In the genomic region with DNA sequence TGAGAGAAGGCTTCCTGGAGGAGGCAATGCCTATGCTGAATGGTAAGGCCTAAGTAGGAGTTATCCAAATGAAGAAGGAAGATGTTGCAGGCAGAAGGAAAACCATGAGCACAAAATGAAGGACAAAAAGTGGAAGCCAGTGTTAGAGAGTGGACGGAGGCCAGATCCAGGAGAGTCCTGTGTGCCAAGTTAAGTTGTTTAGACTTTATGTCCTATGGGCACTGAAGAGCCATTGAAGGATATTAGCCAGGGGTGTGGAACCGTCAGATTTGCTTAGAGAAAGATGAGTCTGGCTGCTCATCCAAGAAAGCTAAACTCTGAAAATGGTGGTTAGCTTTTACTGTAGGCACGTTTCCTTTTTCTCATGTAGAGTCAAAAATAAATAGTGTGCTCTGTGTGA, we compare ENCODE assay signal across 38 cellular contexts.
"Had no signal": no experiment of that assay in that cellular context is flagged by ENCODE, and none has a peak within 500 bp of the region (broad histone marks: within the 10 kb centered on the region; RNA-seq: fewer than 3 reads in every experiment).

No MANE protein-coding gene starts in this region.

- H3K36me3 ChIP-seq: adrenal gland, ascending aorta, breast epithelium, cardiac muscle cell had no signal

- H3K27me3 Mint-ChIP-seq: activated naive CD8-positive, alpha-beta T cell treated with anti-CD3 and anti-CD28 coated beads, Interleukin-2, amount 10 ng/mL, durations not matched to agents 7 days and 5 days; activated T-cell treated with anti-CD3 and anti-CD28 coated beads, Interleukin-2, amount 50 U/mL, for 24 hours; brain; central memory CD8-positive, alpha-beta T cell had no signal

- H3K9me3 ChIP-seq: adrenal gland, ascending aorta, body of pancreas, breast epithelium had no signal

- H3K27me3 ChIP-seq: adrenal gland, ascending aorta, body of pancreas, brain microvascular endothelial cell, breast epithelium, cardiac muscle cell had no signal

- H3K27ac ChIP-seq: adrenal gland, ascending aorta, body of pancreas, brain microvascular endothelial cell, breast epithelium, cardiac muscle cell had no signal

- H3K4me3 ChIP-seq: adrenal gland, ascending aorta, body of pancreas, breast epithelium, cardiac muscle cell had no signal

- ATAC-seq: activated naive CD4-positive, alpha-beta T cell treated with anti-CD3 and anti-CD28 coated beads, Interleukin-2, amount 50 U/mL, for 72 hours; activated T-cell treated with anti-CD3 and anti-CD28 coated beads, Interleukin-2, amount 50 U/mL, for 4 hours; activated T-cell treated with anti-CD3 and anti-CD28 coated beads, Interleukin-2, amount 50 U/mL, for 72 hours; activated T-helper 17 cell treated with anti-CD3 and anti-CD28 coated beads, Interleukin-2, amount 50 U/mL, for 72 hours; body of pancreas had no signal

- H3K4me1 Mint-ChIP-seq: activated naive CD4-positive, alpha-beta T cell treated with anti-CD3 and anti-CD28 coated beads, Interleukin-2, amount 10 ng/mL, durations not matched to agents 7 days and 5 days; activated naive CD4-positive, alpha-beta T cell treated with anti-CD3 and anti-CD28 coated beads, Interleukin-2, amount 50 U/mL, for 24 hours; activated naive CD8-positive, alpha-beta T cell treated with anti-CD3 and anti-CD28 coated beads for 36 hours; activated naive CD8-positive, alpha-beta T cell treated with anti-CD3 and anti-CD28 coated beads, Interleukin-2, amount 10 ng/mL, durations not matched to agents 7 days and 5 days; activated T-helper 17 cell treated with anti-CD3 and anti-CD28 coated beads, Interleukin-2, amount 50 U/mL, for 72 hours; brain; central memory CD8-positive, alpha-beta T cell had no signal

- H3K36me3 Mint-ChIP-seq: activated naive CD4-positive, alpha-beta T cell treated with anti-CD3 and anti-CD28 coated beads, Interleukin-2, amount 10 ng/mL, durations not matched to agents 7 days and 5 days; activated naive CD4-positive, alpha-beta T cell treated with anti-CD3 and anti-CD28 coated beads, Interleukin-2, amount 50 U/mL, for 24 hours; activated naive CD4-positive, alpha-beta T cell treated with anti-CD3 and anti-CD28 coated beads, Interleukin-2, amount 50 U/mL, for 72 hours; activated naive CD8-positive, alpha-beta T cell; activated naive CD8-positive, alpha-beta T cell treated with anti-CD3 and anti-CD28 coated beads for 36 hours; activated naive CD8-positive, alpha-beta T cell treated with anti-CD3 and anti-CD28 coated beads, Interleukin-2, amount 10 ng/mL, durations not matched to agents 7 days and 5 days; brain had no signal

- H3K4me3 Mint-ChIP-seq: activated naive CD4-positive, alpha-beta T cell treated with anti-CD3 and anti-CD28 coated beads for 36 hours; activated naive CD4-positive, alpha-beta T cell treated with anti-CD3 and anti-CD28 coated beads, Interleukin-2, amount 10 ng/mL, durations not matched to agents 7 days and 5 days; activated naive CD4-positive, alpha-beta T cell treated with anti-CD3 and anti-CD28 coated beads, Interleukin-2, amount 50 U/mL, for 24 hours; activated naive CD8-positive, alpha-beta T cell; activated naive CD8-positive, alpha-beta T cell treated with anti-CD3 and anti-CD28 coated beads for 36 hours; activated naive CD8-positive, alpha-beta T cell treated with anti-CD3 and anti-CD28 coated beads, Interleukin-2, amount 10 ng/mL, durations not matched to agents 7 days and 5 days; activated T-cell treated with anti-CD3 and anti-CD28 coated beads, Interleukin-2, amount 50 U/mL, for 24 hours; activated T-cell treated with anti-CD3 and anti-CD28 coated beads, Interleukin-2, amount 50 U/mL, for 4 hours; activated T-cell treated with anti-CD3 and anti-CD28 coated beads, Interleukin-2, amount 50 U/mL, for 72 hours; activated T-helper 1 cell treated with anti-CD3 and anti-CD28 coated beads, Interleukin-12 subunit alpha, Interleukin-12 subunit beta, Interleukin-2, Interleukin-4 antibody, amounts not matched to agents 30 ng/mL and 10 ng/mL and 1 ng/mL, durations not matched to agents 14 hours and 24 hours and 36 hours; activated T-helper 17 cell treated with anti-CD3 and anti-CD28 coated beads, Interleukin-2, amount 50 U/mL, for 72 hours; brain; central memory CD8-positive, alpha-beta T cell had no signal

- DNase-seq: activated effector memory CD4-positive, alpha-beta T cell treated with anti-CD3 and anti-CD28 coated beads, Interleukin-2, amount 50 U/mL, for 16 hours; activated effector memory CD4-positive, alpha-beta T cell treated with Interleukin-2 at 50 U/mL for 16 hours; activated gamma-delta T cell; activated gamma-delta T cell treated with Interleukin-2 at 50 U/mL for 16 hours; activated naive CD4-positive, alpha-beta T cell; activated naive CD4-positive, alpha-beta T cell treated with anti-CD3 and anti-CD28 coated beads for 36 hours; activated naive CD4-positive, alpha-beta T cell treated with anti-CD3 and anti-CD28 coated beads, Interleukin-2, amount 10 ng/mL, durations not matched to agents 7 days and 5 days; activated naive CD4-positive, alpha-beta T cell treated with anti-CD3 and anti-CD28 coated beads, Interleukin-2, amount 50 U/mL, for 16 hours; activated naive CD4-positive, alpha-beta T cell treated with Interleukin-2 at 50 U/mL for 16 hours; activated naive CD8-positive, alpha-beta T cell treated with anti-CD3 and anti-CD28 coated beads for 36 hours; activated naive CD8-positive, alpha-beta T cell treated with anti-CD3 and anti-CD28 coated beads, Interleukin-2, amount 10 ng/mL, durations not matched to agents 7 days and 5 days; activated T-cell treated with anti-CD3 and anti-CD28 coated beads for 4 hours; activated T-cell treated with anti-CD3 and anti-CD28 coated beads, Interleukin-2, amount 50 U/mL, for 1 hour; activated T-cell treated with anti-CD3 and anti-CD28 coated beads, Interleukin-2, amount 50 U/mL, for 24 hours; activated T-cell treated with anti-CD3 and anti-CD28 coated beads, Interleukin-2, amount 50 U/mL, for 4 hours; activated T-cell treated with anti-CD3 and anti-CD28 coated beads, Interleukin-2, amount 50 U/mL, for 48 hours; activated T-cell treated with anti-CD3 and anti-CD28 coated beads, Interleukin-2, amount 50 U/mL, for 72 hours; adrenal gland; amniotic stem cell; amygdala; anterior cingulate cortex; aorta; body of pancreas; brain microvascular endothelial cell; caudate nucleus; central memory CD4-positive, alpha-beta T cell; cerebellar nuclear complex had no signal

- H3K27ac Mint-ChIP-seq: activated naive CD4-positive, alpha-beta T cell treated with anti-CD3 and anti-CD28 coated beads for 36 hours; activated naive CD4-positive, alpha-beta T cell treated with anti-CD3 and anti-CD28 coated beads, Interleukin-2, amount 10 ng/mL, durations not matched to agents 7 days and 5 days; activated naive CD4-positive, alpha-beta T cell treated with anti-CD3 and anti-CD28 coated beads, Interleukin-2, amount 50 U/mL, for 24 hours; activated naive CD4-positive, alpha-beta T cell treated with anti-CD3 and anti-CD28 coated beads, Interleukin-2, amount 50 U/mL, for 72 hours; activated naive CD8-positive, alpha-beta T cell; activated naive CD8-positive, alpha-beta T cell treated with anti-CD3 and anti-CD28 coated beads for 36 hours; activated naive CD8-positive, alpha-beta T cell treated with anti-CD3 and anti-CD28 coated beads, Interleukin-2, amount 10 ng/mL, durations not matched to agents 7 days and 5 days; activated T-cell treated with anti-CD3 and anti-CD28 coated beads, Interleukin-2, amount 50 U/mL, for 24 hours; activated T-cell treated with anti-CD3 and anti-CD28 coated beads, Interleukin-2, amount 50 U/mL, for 72 hours; activated T-helper 1 cell treated with anti-CD3 and anti-CD28 coated beads, Interleukin-12 subunit alpha, Interleukin-12 subunit beta, Interleukin-2, Interleukin-4 antibody, amounts not matched to agents 30 ng/mL and 10 ng/mL and 1 ng/mL, durations not matched to agents 14 hours and 24 hours and 36 hours; activated T-helper 17 cell treated with anti-CD3 and anti-CD28 coated beads, Interleukin-2, amount 50 U/mL, for 72 hours; activated T-helper 2 cell treated with anti-CD3 and anti-CD28 coated beads, Interferon-gamma antibody, Interleukin-2, Interleukin-4, amounts not matched to agents 10 μg/mL and 5 μg/mL and 100 μg/mL, durations not matched to agents 14 hours and 24 hours and 36 hours; brain had no signal

- H3K9me3 Mint-ChIP-seq: activated naive CD4-positive, alpha-beta T cell treated with anti-CD3 and anti-CD28 coated beads, Interleukin-2, amount 10 ng/mL, durations not matched to agents 7 days and 5 days; activated naive CD4-positive, alpha-beta T cell treated with anti-CD3 and anti-CD28 coated beads, Interleukin-2, amount 50 U/mL, for 24 hours; activated naive CD8-positive, alpha-beta T cell treated with anti-CD3 and anti-CD28 coated beads for 36 hours; activated naive CD8-positive, alpha-beta T cell treated with anti-CD3 and anti-CD28 coated beads, Interleukin-2, amount 10 ng/mL, durations not matched to agents 7 days and 5 days; activated T-cell treated with anti-CD3 and anti-CD28 coated beads, Interleukin-2, amount 50 U/mL, for 24 hours; activated T-cell treated with anti-CD3 and anti-CD28 coated beads, Interleukin-2, amount 50 U/mL, for 4 hours; activated T-cell treated with anti-CD3 and anti-CD28 coated beads, Interleukin-2, amount 50 U/mL, for 72 hours; activated T-helper 1 cell treated with anti-CD3 and anti-CD28 coated beads, Interleukin-12 subunit alpha, Interleukin-12 subunit beta, Interleukin-2, Interleukin-4 antibody, amounts not matched to agents 30 ng/mL and 10 ng/mL and 1 ng/mL, durations not matched to agents 14 hours and 24 hours and 36 hours; activated T-helper 17 cell treated with anti-CD3 and anti-CD28 coated beads, Interleukin-2, amount 50 U/mL, for 72 hours; activated T-helper 2 cell treated with anti-CD3 and anti-CD28 coated beads, Interferon-gamma antibody, Interleukin-2, Interleukin-4, amounts not matched to agents 10 μg/mL and 5 μg/mL and 100 μg/mL, durations not matched to agents 14 hours and 24 hours and 36 hours; brain; central memory CD8-positive, alpha-beta T cell had no signal

- H3K4me1 ChIP-seq: ascending aorta, body of pancreas, breast epithelium had no signal
